Comparison of ENCODE assay signal across 8 cellular contexts in the genomic region with DNA sequence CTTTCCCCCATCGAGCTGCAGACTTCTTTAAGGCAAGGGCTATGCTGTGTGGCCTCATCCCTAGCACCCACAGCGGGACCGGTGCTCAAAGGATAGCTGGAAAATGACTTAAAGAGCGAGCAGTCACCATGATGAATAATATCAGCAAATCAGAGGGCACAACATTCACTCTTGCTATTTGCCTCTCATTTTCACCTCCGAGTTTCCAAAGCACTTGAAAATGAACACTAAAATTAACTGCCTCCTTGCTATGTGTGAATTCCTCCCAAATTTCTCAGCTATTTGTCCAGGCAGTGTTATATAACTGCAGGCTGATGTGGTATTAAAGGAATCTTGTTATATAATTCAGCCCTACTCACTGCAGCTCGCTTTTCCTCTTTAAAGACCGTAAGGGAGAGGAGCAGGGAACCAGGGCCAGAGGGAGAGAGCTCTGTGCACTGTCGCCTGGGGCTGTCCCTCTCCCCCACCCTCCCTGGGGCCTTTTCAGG. TPM values are rescaled to one million over a fixed set of nuclear protein-coding genes. Genes with fewer than 3 reads are reported as not detected.
A peak's percentile ranks its signal among the peaks of the same experiment; 100 is the strongest.
DNase-seq lines count a peak whose midpoint lies in the region; ATAC-seq and TF ChIP-seq lines count a peak whose summit lies in the region.

No MANE protein-coding gene starts in this region.

- H3K27ac ChIP-seq in CD4-positive, CD25-positive, alpha-beta regulatory T cell (ENCODE audit: insufficient read depth, low read length, poor library complexity, severe bottlenecking) = no peak overlapping the region
- no peak overlapping the region for H3K27ac ChIP-seq in SK-N-MC

- no peak overlapping the region for H3K9ac ChIP-seq in SK-N-MC (ENCODE audit: insufficient read length)

- peaks cover 23% of the 10 kb centered on the region for H3K4me1 ChIP-seq in CD4-positive, CD25-positive, alpha-beta regulatory T cell (ENCODE audit: control insufficient read depth, insufficient read depth, low read length, poor library complexity, severe bottlenecking)

- no peak overlapping the region for H3K4me3 ChIP-seq in CD4-positive, CD25-positive, alpha-beta regulatory T cell (ENCODE audit: low read depth, low read length)
- H3K4me3 ChIP-seq in SK-N-MC (peak overlapping the region; percentile 48), fibroblast of pulmonary artery (replicated peaks; ENCODE audit: low read depth, low read length) (peak overlapping the region; percentile 36)

- H3K36me3 ChIP-seq in CD4-positive, CD25-positive, alpha-beta regulatory T cell (ENCODE audit: control insufficient read depth, insufficient read depth, low read length) = no peaks in the 10 kb centered on the region
- no peaks in the 10 kb centered on the region for H3K36me3 ChIP-seq in SK-N-MC (ENCODE audit: insufficient read depth, low read length)

- H3K9me3 Mint-ChIP-seq in CD4-positive, CD25-positive, alpha-beta regulatory T cell = peaks cover 0 to 1% (median 0%) of the 10 kb centered on the region in 7 donors
- H3K9me3 Mint-ChIP-seq in osteocyte (ENCODE audit: unreplicated experiment) = no peaks in the 10 kb centered on the region

- H3K4me3 Mint-ChIP-seq in CD4-positive, CD25-positive, alpha-beta regulatory T cell = peak overlapping the region; percentile 86 to 92 (median 87)
- peak overlapping the region; percentile 80 for H3K4me3 Mint-ChIP-seq in osteocyte (ENCODE audit: unreplicated experiment)

- no peaks in the 10 kb centered on the region for H3K36me3 Mint-ChIP-seq in CD4-positive, CD25-positive, alpha-beta regulatory T cell
- peaks cover 5% of the 10 kb centered on the region for H3K36me3 Mint-ChIP-seq in osteocyte (ENCODE audit: unreplicated experiment)

- peaks cover 6 to 22% (median 15%) of the 10 kb centered on the region in 4 donors for H3K4me1 Mint-ChIP-seq in CD4-positive, CD25-positive, alpha-beta regulatory T cell
- H3K4me1 Mint-ChIP-seq in osteocyte (ENCODE audit: unreplicated experiment) = peaks cover 31% of the 10 kb centered on the region

- peaks cover 33% of the 10 kb centered on the region for H3K27me3 ChIP-seq in CD4-positive, CD25-positive, alpha-beta regulatory T cell (ENCODE audit: control insufficient read depth, insufficient read depth, low read length)

- H3K9me3 ChIP-seq in CD4-positive, CD25-positive, alpha-beta regulatory T cell (ENCODE audit: control insufficient read depth in 2 of 2, low read length in 2 of 2) = no peaks in the 10 kb centered on the region
- no peaks in the 10 kb centered on the region for H3K9me3 ChIP-seq in SK-N-MC (ENCODE audit: low read depth, low read length)

- DNase-seq in CD4-positive, CD25-positive, alpha-beta regulatory T cell = no peak
- no peak for DNase-seq in SK-N-MC (ENCODE audit: low read depth, low spot score)
- peak; percentile 7 for DNase-seq in fibroblast of pulmonary artery (ENCODE audit: low read depth)
- DNase-seq in osteocyte (ENCODE audit: extremely low spot score, unreplicated experiment) = no peak
- DNase-seq in DMS53 treated with DMSO at 0.1 percent for 48 hours (lab: John Stamatoyannopoulos, UW; ENCODE audit: unreplicated experiment) = no peak
- DNase-seq in putamen (ENCODE audit: low spot score) = no peak

- TF ChIP-seq CTCF in fibroblast of pulmonary artery (IDR thresholded peaks at IDR 0.05; ENCODE audit: low read length, missing control alignments) = no peak
- no peak for TF ChIP-seq CTCF in osteocyte (IDR thresholded peaks at IDR 0.05)

- no peak overlapping the region for H3K27ac Mint-ChIP-seq in CD4-positive, CD25-positive, alpha-beta regulatory T cell
- H3K27ac Mint-ChIP-seq in osteocyte (ENCODE audit: unreplicated experiment) = peak overlapping the region; percentile 93

- no peak for ATAC-seq in CD4-positive, CD25-positive, alpha-beta regulatory T cell (ENCODE audit: low read depth in 2 of 2)
- no peak for ATAC-seq in GM18867 (IDR thresholded peaks at IDR 0.05; ENCODE audit: unreplicated experiment)
- no peak for ATAC-seq in GM21390 (IDR thresholded peaks at IDR 0.05; ENCODE audit: unreplicated experiment)

- peaks cover 75% of the 10 kb centered on the region for H3K27me3 Mint-ChIP-seq in CD4-positive, CD25-positive, alpha-beta regulatory T cell
- peaks cover 35% of the 10 kb centered on the region for H3K27me3 Mint-ChIP-seq in osteocyte (ENCODE audit: unreplicated experiment)

RNA-seq across cellular contexts. Expression of a gene that starts 1.5 kb away (rescaled TPM):
- total RNA-seq in CD4-positive, CD25-positive, alpha-beta regulatory T cell = not detected
- not detected for polyA plus RNA-seq in CD4-positive, CD25-positive, alpha-beta regulatory T cell
- total RNA-seq in osteocyte = 5.1 and 5.5 TPM in 2 replicates

RNA-seq across cellular contexts. Expression of a gene that starts 35.4 kb away (rescaled TPM):
- total RNA-seq in CD4-positive, CD25-positive, alpha-beta regulatory T cell = 38.9 TPM
- polyA plus RNA-seq in CD4-positive, CD25-positive, alpha-beta regulatory T cell = 10 to 100 TPM in 2 of 4 donors, 1 to 10 TPM in 2; 5.9 to 22.3 (median 8.9) TPM
- 15.9 and 17.4 TPM in 2 replicates for total RNA-seq in osteocyte

RNA-seq across cellular contexts. Expression of a gene that starts 43.8 kb away (rescaled TPM):
- total RNA-seq in CD4-positive, CD25-positive, alpha-beta regulatory T cell = 7.9 TPM
- 10 to 100 TPM in 2 of 4 donors, 1 to 10 TPM in 2; 7.9 to 25.8 (median 16.7) TPM for polyA plus RNA-seq in CD4-positive, CD25-positive, alpha-beta regulatory T cell
- 28.3 and 33.6 TPM in 2 replicates for total RNA-seq in osteocyte
